Comparison of ENCODE assay signal across 8 cellular contexts in the genomic region with DNA sequence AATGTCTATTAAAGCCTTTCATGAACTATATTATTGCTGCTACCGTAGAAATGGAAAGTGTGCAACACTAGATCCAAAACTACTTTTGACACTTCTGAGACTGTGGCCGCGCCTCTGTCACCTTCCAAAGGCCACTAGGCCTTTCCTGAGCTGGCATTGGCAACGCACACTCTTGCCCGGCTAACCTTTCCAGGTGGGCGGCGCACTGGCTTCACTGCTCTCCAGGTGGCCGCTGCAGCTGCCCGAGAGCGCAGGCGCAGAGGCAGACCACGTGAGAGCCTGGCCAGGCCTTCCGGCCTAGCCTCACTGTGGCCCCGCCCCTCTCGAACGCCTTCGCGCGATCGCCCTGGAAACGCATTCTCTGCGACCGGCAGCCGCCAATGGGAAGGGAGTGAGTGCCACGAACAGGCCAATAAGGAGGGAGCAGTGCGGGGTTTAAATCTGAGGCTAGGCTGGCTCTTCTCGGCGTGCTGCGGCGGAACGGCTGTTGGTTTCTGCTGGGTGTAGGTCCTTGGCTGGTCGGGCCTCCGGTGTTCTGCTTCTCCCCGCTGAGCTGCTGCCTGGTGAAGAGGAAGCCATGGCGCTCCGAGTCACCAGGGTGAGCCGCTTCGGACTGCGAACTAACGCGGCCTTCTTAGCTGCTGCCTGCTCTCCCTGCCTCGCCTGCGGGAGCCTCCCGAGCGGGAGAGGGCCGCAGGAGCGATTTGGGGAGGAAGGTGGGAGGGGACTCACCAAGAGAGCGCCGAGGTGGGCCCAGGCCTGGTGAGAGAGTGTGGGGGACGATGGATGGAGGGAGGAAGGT. TPM values are rescaled to one million over a fixed set of nuclear protein-coding genes. Genes with fewer than 3 reads are reported as not detected.
A peak's percentile ranks its signal among the peaks of the same experiment; 100 is the strongest.
DNase-seq lines count a peak whose midpoint lies in the region; ATAC-seq and TF ChIP-seq lines count a peak whose summit lies in the region.

A gene (plus strand): TSS at position 465 of the 802 bp plus-strand sequence. CDS start 113 bp downstream, at position 578.

- H3K27me3 Mint-ChIP-seq in activated naive CD8-positive, alpha-beta T cell treated with anti-CD3 and anti-CD28 coated beads for 36 hours: no peaks in the 10 kb centered on the region

- H3K4me1 ChIP-seq in ovary (ENCODE audit: insufficient read depth) (peaks cover 1% of the 10 kb centered on the region), thyroid gland (peaks cover 0 to 10% of the 10 kb centered on the region in 2 donors)

- H3K4me1 Mint-ChIP-seq in activated naive CD8-positive, alpha-beta T cell treated with anti-CD3 and anti-CD28 coated beads for 36 hours: peaks cover 20% of the 10 kb centered on the region

- DNase-seq in NCI-H1417 (lab: John Stamatoyannopoulos, UW): peak; percentile 93 to 99 (median 96)
- DNase-seq in activated naive CD8-positive, alpha-beta T cell treated with anti-CD3 and anti-CD28 coated beads for 36 hours: peak; percentile 99
- DNase-seq in head of caudate nucleus: peak; percentile 97 to 100 (median 99)
- peak; percentile 96 to 98 (median 97) for DNase-seq in ovary
- DNase-seq in thyroid gland: peak; percentile 98 to 99

- no peaks in the 10 kb centered on the region for H3K9me2 ChIP-seq in SU-DHL-6 (replicated peaks; ENCODE audit: insufficient read depth, low read length)

- H3K9ac ChIP-seq in SU-DHL-6 (ENCODE audit: low read length): peak within 1 kb of the TSS; percentile 85

- peak; percentile 99 for ATAC-seq in HG02763 (IDR thresholded peaks at IDR 0.05; ENCODE audit: unreplicated experiment)

- TF ChIP-seq POLR2A in ovary (IDR thresholded peaks at IDR 0.05): no peak
- TF ChIP-seq POLR2A in thyroid gland (IDR thresholded peaks at IDR 0.05): peak in 1 of 2 donors; percentile 65

- WGBS in ovary, 3 donors: 1% methylated on average over 49 to 50 of the region's 50 CpGs
- WGBS in thyroid gland, 2 donors: 3 to 8% methylated on average over 24 to 28 of the region's 50 CpGs

- H3K4me3 Mint-ChIP-seq in activated naive CD8-positive, alpha-beta T cell treated with anti-CD3 and anti-CD28 coated beads for 36 hours: peak within 1 kb of the TSS; percentile 89

- H3K36me3 ChIP-seq in SU-DHL-6 (ENCODE audit: low read length) (peaks cover 26% of the 10 kb centered on the region), ovary (no peaks in the 10 kb centered on the region), thyroid gland (peaks cover 0 to 7% of the 10 kb centered on the region in 2 donors)

- no peak for TF ChIP-seq EP300 in ovary (IDR thresholded peaks at IDR 0.05)

- peaks cover 40% of the 10 kb centered on the region for H3K36me3 Mint-ChIP-seq in activated naive CD8-positive, alpha-beta T cell treated with anti-CD3 and anti-CD28 coated beads for 36 hours

- intact Hi-C loops in head of caudate nucleus (cut with DNase I): loop anchor here (5.0 kb wide), 1 partner anchor 65 kb away; a partner anchor contains a TSS
- intact Hi-C loops in ovary (cut with DNase I): loop anchor here in 1 of 4 donors (10.0 kb wide), 1 partner anchor 168 kb away; a partner anchor contains a TSS
- intact Hi-C loops in thyroid gland (cut with DNase I): loop anchor here (5.0 kb wide), 1 partner anchor 50 kb away; a partner anchor contains a TSS

- TF ChIP-seq CTCF in GM12875 (IDR thresholded peaks at IDR 0.05; ENCODE audit: borderline replicate concordance, insufficient read depth, low read depth, low read length): no peak
- no peak for TF ChIP-seq CTCF in SU-DHL-6 (IDR thresholded peaks at IDR 0.05; ENCODE audit: insufficient read depth, low read length, poor library complexity, severe bottlenecking)
- no peak for TF ChIP-seq CTCF in ovary (IDR thresholded peaks at IDR 0.05)
- peak in 1 of 6 experiments; percentile 29 for TF ChIP-seq CTCF in thyroid gland (IDR thresholded peaks at IDR 0.05)

- no peaks in the 10 kb centered on the region for H4K20me1 ChIP-seq in SU-DHL-6 (ENCODE audit: low read depth, low read length)

- H3K4me3 ChIP-seq in GM12875 (ENCODE audit: low read depth, low read length) (peak within 1 kb of the TSS; percentile 81), SU-DHL-6 (ENCODE audit: insufficient read depth, low read length, poor library complexity, severe bottlenecking) (peak within 1 kb of the TSS; percentile 81), ovary (peak within 1 kb of the TSS; percentile 65), thyroid gland (replicated peaks in 1 of 3) (peak within 1 kb of the TSS; percentile 42 to 70 (median 66))

- H3K9me3 ChIP-seq in SU-DHL-6 (ENCODE audit: insufficient read depth, low read length) (no peaks in the 10 kb centered on the region), ovary (no peaks in the 10 kb centered on the region), thyroid gland (no peaks in the 10 kb centered on the region)

- H3K79me2 ChIP-seq in SU-DHL-6 (ENCODE audit: insufficient read depth, low read length): peaks cover 24% of the 10 kb centered on the region

- peak within 1 kb of the TSS; percentile 74 for H2AFZ ChIP-seq in SU-DHL-6 (ENCODE audit: low read depth, low read length, severe bottlenecking)

- H3K27ac ChIP-seq in SU-DHL-6 (ENCODE audit: low read depth, low read length): peak within 1 kb of the TSS; percentile 83
- H3K27ac ChIP-seq in ovary: peak within 1 kb of the TSS in 1 of 2 donors; percentile 14
- H3K27ac ChIP-seq in thyroid gland: peak within 1 kb of the TSS in 2 of 3 donors; percentile 44 to 47

- H3F3A ChIP-seq in SU-DHL-6 (ENCODE audit: insufficient read depth): peaks cover 7% of the 10 kb centered on the region; the same call in 1 of the 2 replicates

- no peaks in the 10 kb centered on the region for H3K27me3 ChIP-seq in SU-DHL-6 (ENCODE audit: low read length)
- no peaks in the 10 kb centered on the region for H3K27me3 ChIP-seq in ovary
- H3K27me3 ChIP-seq in thyroid gland: no peaks in the 10 kb centered on the region

- H3K9me3 Mint-ChIP-seq in activated naive CD8-positive, alpha-beta T cell treated with anti-CD3 and anti-CD28 coated beads for 36 hours: peaks cover 2% of the 10 kb centered on the region

- peak within 1 kb of the TSS; percentile 76 for H3K27ac Mint-ChIP-seq in activated naive CD8-positive, alpha-beta T cell treated with anti-CD3 and anti-CD28 coated beads for 36 hours

- H3K4me2 ChIP-seq in SU-DHL-6 (ENCODE audit: low read depth, low read length, poor library complexity, severe bottlenecking): peak within 1 kb of the TSS; percentile 83

RNA-seq across cellular contexts. Expression of the gene that starts here (rescaled TPM):
- 100 to 1,000 TPM; 196 to 202 TPM for total RNA-seq in activated naive CD8-positive, alpha-beta T cell treated with anti-CD3 and anti-CD28 coated beads for 36 hours
- total RNA-seq in ovary: 1 to 10 TPM; 3.5 to 9.2 (median 6.2) TPM
- 10 to 100 TPM in 1 of 2 donors, 1 to 10 TPM in 1; 6.7 to 13.9 TPM for polyA plus RNA-seq in ovary
- total RNA-seq in thyroid gland: 10 to 100 TPM in 3 of 4 donors, 1 to 10 TPM in 1; 7.7 to 13.4 (median 10.9) TPM

Comparison
In these comparisons a context has a peak if more than half of its experiments do, and no peak if none do; other contexts are left out.
1. RNA of the gene that starts here (total RNA-seq): 196 to 202 TPM in activated naive CD8-positive, alpha-beta T cell treated with anti-CD3 and anti-CD28 coated beads for 36 hours; 7.7 to 13.4 TPM in thyroid gland and 3.5 to 9.2 TPM in ovary; every median in the first group is over 10 times any median in the second.
2. Peak in every context shown above with its lines, with median percentiles within 50 percentile points of each other: H3K4me3 ChIP-seq and DNase-seq.